8 cellular contexts compared by ENCODE assay signal in genomic region chr10:17643755-17644484, GRCh38.
DNase-seq lines count a peak whose midpoint lies in the region; ATAC-seq and TF ChIP-seq lines count a peak whose summit lies in the region.

Gene STAM, plus strand, starts transcription at chr10:17644151. Its CDS starts 189 bp downstream, at chr10:17644340.

- ATAC-seq in GM19035 (IDR thresholded peaks at IDR 0.05; ENCODE audit: unreplicated experiment), result peak; percentile 89
- peak; percentile 92 for ATAC-seq in HG03342 (IDR thresholded peaks at IDR 0.05; ENCODE audit: unreplicated experiment)

- H3K27ac ChIP-seq in caudate nucleus (ENCODE audit: low read depth, low read length), result peak within 1 kb of the TSS; percentile 100

- DNase-seq in AG10803 (ENCODE audit: low read depth) (peak; percentile 92), NCI-H345 treated with DMSO at 0.1 percent for 48 hours (lab: John Stamatoyannopoulos, UW; ENCODE audit: unreplicated experiment) (peak; percentile 89), caudate nucleus (lab: John Stamatoyannopoulos, UW) (peak; percentile 25 to 97 (median 86)), inferior parietal cortex (ENCODE audit: extremely low spot score) (peak; percentile 94)
- peak; percentile 89 to 100 (median 92) for DNase-seq in activated CD4-positive, CD25-positive, alpha-beta regulatory T cell (lab: John Stamatoyannopoulos, UW)
- peak; percentile 87 to 89 for DNase-seq in stimulated activated CD4-positive, alpha-beta T cell treated with anti-CD3 and anti-CD28 coated beads, Interleukin-12 subunit alpha, Interleukin-12 subunit beta, amount 100 ng/mL, for 24 hours (ENCODE audit: low read depth in 2 of 2)

- no peak for TF ChIP-seq CTCF in AG10803 (conservative IDR thresholded peaks at IDR 0.05; ENCODE audit: low read length)

- peak within 1 kb of the TSS; percentile 97 for H3K4me3 ChIP-seq in AG10803 (ENCODE audit: low read length)

Comparison
In these comparisons a context has a peak if more than half of its experiments do, and no peak if none do; other contexts are left out.
1. Peak in every context shown above with its lines: DNase-seq, ATAC-seq, H3K4me3 ChIP-seq and H3K27ac ChIP-seq.